ENCODE assay signal across 1 cellular context in genomic region chr2:124678043-124678442, GRCh38.
TF ChIP-seq lines count a peak whose summit lies in the region.

No MANE protein-coding gene starts in this region.

TF ChIP-seq in IMR-90, 13 proteins besides CTCF, POLR2A, EP300 and RAD21 (continued from another document):
- no peak for TF ChIP-seq RCOR1 (IDR thresholded peaks at IDR 0.05; ENCODE audit: insufficient replicate concordance, low read length)
